Comparison of ENCODE assay signal across 18 cellular contexts in genomic region chr5:66741394-66741793, GRCh38.
DNase-seq lines count a peak whose midpoint lies in the region; ATAC-seq and TF ChIP-seq lines count a peak whose summit lies in the region.
"Had no signal": no experiment of that assay in that cellular context is flagged by ENCODE, and none has a peak within 500 bp of the region (broad histone marks: within the 10 kb centered on the region; RNA-seq: fewer than 3 reads in every experiment).

No MANE protein-coding gene starts in this region.

- no peaks in the 10 kb centered on the region for H3K9me3 ChIP-seq in stomach
- H3K9me3 ChIP-seq: gastroesophageal sphincter, sigmoid colon, vagina had no signal

- TF ChIP-seq POLR2A in stomach (IDR thresholded peaks at IDR 0.05), result no peak

- H3K4me1 ChIP-seq in stomach, result peaks cover 5 to 45% (median 15%) of the 10 kb centered on the region in 4 donors
- H3K4me1 ChIP-seq: gastroesophageal sphincter, sigmoid colon, vagina had no signal

- 24 to 69% (median 48%) methylated on average over 2 of the region's 2 CpGs for WGBS in stomach, 5 donors

- TF ChIP-seq CTCF in stomach (IDR thresholded peaks at IDR 0.05), result no peak

- ATAC-seq in left lobe of liver, result peak; percentile 51
- no peak for ATAC-seq in GM18520 (IDR thresholded peaks at IDR 0.05; ENCODE audit: unreplicated experiment)
- ATAC-seq in HG03095 (IDR thresholded peaks at IDR 0.05; ENCODE audit: unreplicated experiment), result no peak
- ATAC-seq: activated CD8-positive, alpha-beta T cell treated with anti-CD3 and anti-CD28 coated beads for 36 hours; activated naive CD8-positive, alpha-beta T cell treated with anti-CD3 and anti-CD28 coated beads, Interleukin-2, amount 50 U/mL, for 24 hours; CD8-positive, alpha-beta T cell; gastroesophageal sphincter; naive thymus-derived CD8-positive, alpha-beta T cell had no signal

- no peak for TF ChIP-seq EP300 in stomach (IDR thresholded peaks at IDR 0.05)

- H3K4me3 ChIP-seq in stomach, result no peak overlapping the region
- H3K4me3 ChIP-seq: gastroesophageal sphincter, sigmoid colon, vagina had no signal

- H3K36me3 ChIP-seq in stomach, result no peaks in the 10 kb centered on the region
- H3K36me3 ChIP-seq: gastroesophageal sphincter, sigmoid colon, vagina had no signal

- H3K27ac ChIP-seq in stomach, result peak overlapping the region in 3 of 5 donors; percentile 27 to 54 (median 48)
- H3K27ac ChIP-seq: gastroesophageal sphincter, sigmoid colon, vagina had no signal

- no peaks in the 10 kb centered on the region for H3K27me3 ChIP-seq in stomach
- H3K27me3 ChIP-seq: sigmoid colon, vagina had no signal

- peak; percentile 2 for DNase-seq in DMS53 treated with DMSO at 0.1 percent for 48 hours (lab: John Stamatoyannopoulos, UW; ENCODE audit: unreplicated experiment)
- DNase-seq in NCI-H69 (lab: John Stamatoyannopoulos, UW), result peak; percentile 65
- DNase-seq in left lobe of liver (ENCODE audit: low spot score), result no peak
- peak; percentile 74 for DNase-seq in stomach
- no peak for DNase-seq in NCI-H1436 (lab: John Stamatoyannopoulos, UW)
- DNase-seq: activated gamma-delta T cell; activated naive CD8-positive, alpha-beta T cell treated with anti-CD3 and anti-CD28 coated beads, Interleukin-2, amount 50 U/mL, for 24 hours; CD8-positive, alpha-beta T cell; naive thymus-derived CD8-positive, alpha-beta T cell; NCI-H1930; NCI-H446 treated with DMSO at 0.1 percent for 48 hours; sigmoid colon; T1000 had no signal

- intact Hi-C loops in stomach (cut with DNase I; ENCODE audit: low total_unique reads), result no loop called here

Comparison
In these comparisons a context has a peak if more than half of its experiments do, and no peak if none do; other contexts are left out.
1. DNase-seq: peak in DMS53 treated with DMSO at 0.1 percent for 48 hours (single experiment), NCI-H69 (single experiment) and stomach (single experiment); none in left lobe of liver (single experiment) and NCI-H1436 (single experiment).